30 cellular contexts compared by ENCODE assay signal in genomic region chr16:25199457-25199856, GRCh38. TPM values are rescaled to one million over a fixed set of nuclear protein-coding genes. Genes with fewer than 3 reads are reported as not detected.
"Had no signal": no experiment of that assay in that cellular context is flagged by ENCODE, and none has a peak within 500 bp of the region (broad histone marks: within the 10 kb centered on the region; RNA-seq: fewer than 3 reads in every experiment).

No MANE protein-coding gene starts in this region.

- H3K9me3 Mint-ChIP-seq: stimulated activated effector memory CD8-positive, alpha-beta T cell treated with anti-CD3 and anti-CD28 coated beads, Interleukin-12 subunit alpha, Interleukin-12 subunit beta, amount 100 ng/mL, for 72 hours; stimulated activated naive B cell treated with anti-CD40 and anti-IgM and Interleukin-4, amounts not matched to agents 10 μg/mL and 1 μg/mL and 100 μg/mL, for 72 hours; stimulated activated naive CD8-positive, alpha-beta T cell treated with anti-CD3 and anti-CD28 coated beads, Interleukin-15, amount 100 ng/mL, for 72 hours; stimulated activated naive CD8-positive, alpha-beta T cell treated with anti-CD3 and anti-CD28 coated beads, Interleukin-15, Interleukin-2, amounts not matched to agents 100 ng/mL and 50 ng/mL, for 24 hours; type B pancreatic cell had no signal

- H3K27ac Mint-ChIP-seq: stimulated activated effector memory CD8-positive, alpha-beta T cell treated with anti-CD3 and anti-CD28 coated beads, Interleukin-12 subunit alpha, Interleukin-12 subunit beta, amount 100 ng/mL, for 72 hours; stimulated activated memory B cell treated with anti-CD40 and anti-IgM and Interleukin-4, amounts not matched to agents 10 μg/mL and 1 μg/mL and 100 μg/mL, for 72 hours; stimulated activated naive B cell treated with anti-CD40 and anti-IgM and Interleukin-4, amounts not matched to agents 10 μg/mL and 1 μg/mL and 100 μg/mL, for 72 hours; stimulated activated naive CD8-positive, alpha-beta T cell treated with anti-CD3 and anti-CD28 coated beads, Interleukin-15, amount 100 ng/mL, for 72 hours; stimulated activated naive CD8-positive, alpha-beta T cell treated with anti-CD3 and anti-CD28 coated beads, Interleukin-15, Interleukin-2, amounts not matched to agents 100 ng/mL and 50 ng/mL, for 24 hours; type B pancreatic cell had no signal

- H3K4me1 Mint-ChIP-seq: stimulated activated effector memory CD8-positive, alpha-beta T cell treated with anti-CD3 and anti-CD28 coated beads, Interleukin-12 subunit alpha, Interleukin-12 subunit beta, amount 100 ng/mL, for 72 hours; stimulated activated memory B cell treated with anti-CD40 and anti-IgM and Interleukin-4, amounts not matched to agents 10 μg/mL and 1 μg/mL and 100 μg/mL, for 72 hours; stimulated activated naive B cell treated with anti-CD40 and anti-IgM and Interleukin-4, amounts not matched to agents 10 μg/mL and 1 μg/mL and 100 μg/mL, for 72 hours; stimulated activated naive CD8-positive, alpha-beta T cell treated with anti-CD3 and anti-CD28 coated beads, Interleukin-15, amount 100 ng/mL, for 72 hours had no signal

- H3K36me3 Mint-ChIP-seq: stimulated activated effector memory CD8-positive, alpha-beta T cell treated with anti-CD3 and anti-CD28 coated beads, Interleukin-12 subunit alpha, Interleukin-12 subunit beta, amount 100 ng/mL, for 72 hours; stimulated activated memory B cell treated with anti-CD40 and anti-IgM and Interleukin-4, amounts not matched to agents 10 μg/mL and 1 μg/mL and 100 μg/mL, for 72 hours; stimulated activated naive B cell treated with anti-CD40 and anti-IgM and Interleukin-4, amounts not matched to agents 10 μg/mL and 1 μg/mL and 100 μg/mL, for 72 hours; type B pancreatic cell had no signal

- H3K4me3 Mint-ChIP-seq: stimulated activated effector memory CD8-positive, alpha-beta T cell treated with anti-CD3 and anti-CD28 coated beads, Interleukin-12 subunit alpha, Interleukin-12 subunit beta, amount 100 ng/mL, for 72 hours; stimulated activated memory B cell treated with anti-CD40 and anti-IgM and Interleukin-4, amounts not matched to agents 10 μg/mL and 1 μg/mL and 100 μg/mL, for 72 hours; stimulated activated naive B cell treated with anti-CD40 and anti-IgM and Interleukin-4, amounts not matched to agents 10 μg/mL and 1 μg/mL and 100 μg/mL, for 72 hours; stimulated activated naive CD8-positive, alpha-beta T cell treated with anti-CD3 and anti-CD28 coated beads, Interleukin-15, amount 100 ng/mL, for 72 hours; stimulated activated naive CD8-positive, alpha-beta T cell treated with anti-CD3 and anti-CD28 coated beads, Interleukin-15, Interleukin-2, amounts not matched to agents 100 ng/mL and 50 ng/mL, for 24 hours; type B pancreatic cell had no signal

- H3K36me3 ChIP-seq: stomach, suprapubic skin, thoracic aorta, thyroid gland, tibial artery, tibial nerve, transverse colon, upper lobe of left lung, upper lobe of right lung, uterus, vagina had no signal

- H3K27ac ChIP-seq: stomach, suprapubic skin, testis, thoracic aorta, thyroid gland, tibial artery, tibial nerve, transverse colon, upper lobe of left lung, upper lobe of right lung, uterus, vagina had no signal

- H3K27me3 Mint-ChIP-seq: stimulated activated memory B cell treated with anti-CD40 and anti-IgM and Interleukin-4, amounts not matched to agents 10 μg/mL and 1 μg/mL and 100 μg/mL, for 72 hours; stimulated activated naive CD8-positive, alpha-beta T cell treated with anti-CD3 and anti-CD28 coated beads, Interleukin-15, amount 100 ng/mL, for 72 hours; stimulated activated naive CD8-positive, alpha-beta T cell treated with anti-CD3 and anti-CD28 coated beads, Interleukin-15, Interleukin-2, amounts not matched to agents 100 ng/mL and 50 ng/mL, for 24 hours; type B pancreatic cell had no signal

- H3K9me3 ChIP-seq: stomach, suprapubic skin, testis, thoracic aorta, thyroid gland, tibial artery, tibial nerve, transverse colon, upper lobe of left lung, upper lobe of right lung, uterus, vagina had no signal

- H3K27me3 ChIP-seq: stomach, suprapubic skin, testis, thyroid gland, tibial artery, tibial nerve, transverse colon, upper lobe of left lung, upper lobe of right lung, uterus, vagina had no signal

- H3K4me1 ChIP-seq: stomach, suprapubic skin, testis, thyroid gland, tibial artery, tibial nerve, upper lobe of left lung, upper lobe of right lung, uterus, vagina had no signal

- FAIRE-seq: urothelium cell line had no signal

- ATAC-seq: stimulated activated effector memory CD8-positive, alpha-beta T cell treated with anti-CD3 and anti-CD28 coated beads, Interleukin-12 subunit alpha, Interleukin-12 subunit beta, amount 100 ng/mL, for 72 hours; stimulated activated memory B cell treated with anti-CD40 and anti-IgM and Interleukin-4, amounts not matched to agents 10 μg/mL and 1 μg/mL and 100 μg/mL, for 72 hours; stimulated activated naive B cell treated with anti-CD40 and anti-IgM and Interleukin-4, amounts not matched to agents 10 μg/mL and 1 μg/mL and 100 μg/mL, for 72 hours; stimulated activated naive CD8-positive, alpha-beta T cell treated with anti-CD3 and anti-CD28 coated beads, Interleukin-15, amount 100 ng/mL, for 72 hours; stimulated activated naive CD8-positive, alpha-beta T cell treated with anti-CD3 and anti-CD28 coated beads, Interleukin-15, Interleukin-2, amounts not matched to agents 100 U/mL and 50 U/mL, for 24 hours; upper lobe of right lung had no signal

- H3K4me3 ChIP-seq: stomach, suprapubic skin, testis, thoracic aorta, thyroid gland, tibial artery, tibial nerve, transverse colon, upper lobe of left lung, upper lobe of right lung, uterus, vagina had no signal

- DNase-seq: stimulated activated CD4-positive, alpha-beta T cell treated with anti-CD3 and anti-CD28 coated beads, Interleukin-2, amount 100 ng/mL, for 48 hours; stimulated activated CD4-positive, alpha-beta T cell treated with anti-CD3 and anti-CD28 coated beads, Interleukin-4, amount 100 ng/mL, for 1 hour; stimulated activated CD4-positive, alpha-beta T cell treated with anti-CD3 and anti-CD28 coated beads, Interleukin-4, amount 100 ng/mL, for 24 hours; stimulated activated CD4-positive, alpha-beta T cell treated with anti-CD3 and anti-CD28 coated beads, Interleukin-4, amount 100 ng/mL, for 4 hours; stimulated activated CD8-positive, alpha-beta memory T cell treated with anti-CD3 and anti-CD28 coated beads, Interleukin-4, amount 100 ng/mL, for 48 hours; stimulated activated naive B cell treated with anti-CD40 and anti-IgM and Interleukin-4, amounts not matched to agents 10 μg/mL and 1 μg/mL and 100 μg/mL, for 72 hours; stimulated activated naive CD4-positive, alpha-beta T cell; stimulated activated naive CD4-positive, alpha-beta T cell treated with Interleukin-2 at 50 U/mL for 16 hours; stimulated activated naive CD8-positive, alpha-beta T cell treated with anti-CD3 and anti-CD28 coated beads, Interleukin-15, amount 100 ng/mL, for 72 hours; stimulated activated naive CD8-positive, alpha-beta T cell treated with anti-CD3 and anti-CD28 coated beads, Interleukin-15, Interleukin-2, amounts not matched to agents 100 U/mL and 50 U/mL, for 24 hours; stomach; substantia nigra; testis; thyroid gland; tibial artery; transverse colon; trophoblast cell; upper lobe of left lung; uterus had no signal

RNA-seq across cellular contexts. Expression of gene AQP8, which starts 17.3 kb away (rescaled TPM):
- total RNA-seq: stomach, suprapubic skin, thyroid gland, tibial nerve, upper lobe of right lung, urinary bladder, vagina had no signal
- polyA plus RNA-seq: urinary bladder had no signal
